Comparison of ENCODE assay signal across 10 cellular contexts in the genomic region with DNA sequence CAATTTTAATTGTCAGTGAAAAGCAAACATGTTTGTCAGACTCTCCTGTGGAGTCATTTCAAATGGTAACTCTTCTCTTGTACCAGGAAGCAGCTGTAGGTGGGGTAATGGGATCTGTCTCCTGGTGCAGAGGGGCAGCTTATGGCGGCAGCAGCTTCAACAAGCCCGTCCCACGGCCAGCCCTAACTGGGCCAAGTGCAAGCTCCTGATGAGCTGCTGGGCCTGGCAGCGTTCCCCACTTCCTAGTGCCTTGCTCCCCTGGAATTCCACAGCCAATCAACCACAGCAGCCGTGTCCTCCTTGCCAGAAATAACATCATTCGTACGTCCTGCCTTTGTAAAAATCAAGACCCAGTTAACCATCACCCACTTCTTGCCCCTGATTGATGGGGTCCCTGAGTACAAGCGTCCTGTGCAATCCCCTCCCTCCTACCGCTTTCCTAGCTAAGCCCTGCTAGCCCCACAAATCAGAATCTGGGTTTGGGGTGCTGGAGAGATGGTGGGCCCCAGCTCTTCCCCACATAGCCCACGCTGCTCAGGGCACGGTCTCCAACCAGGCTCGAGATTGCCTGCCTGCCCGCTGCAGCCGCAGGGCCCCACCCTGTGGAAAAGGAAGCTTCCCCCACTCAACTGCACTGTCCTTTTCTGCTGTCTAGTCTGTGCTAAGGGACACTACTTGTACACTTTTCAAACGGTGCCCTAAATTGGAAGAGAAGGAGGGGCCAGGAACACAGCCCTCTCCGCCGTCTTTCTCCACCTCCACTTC.
DNase-seq lines count a peak whose midpoint lies in the region; TF ChIP-seq lines count a peak whose summit lies in the region.
"Had no signal": no experiment of that assay in that cellular context is flagged by ENCODE, and none has a peak within 500 bp of the region (broad histone marks: within the 10 kb centered on the region; RNA-seq: fewer than 3 reads in every experiment).

No MANE protein-coding gene starts in this region.

- H3K9ac ChIP-seq in neuronal stem cell (ENCODE audit: low read depth, low read length, poor library complexity) (no peak overlapping the region), mesendoderm (ENCODE audit: low read length) (no peak overlapping the region)

- no peak overlapping the region for H3K14ac ChIP-seq in neuronal stem cell (ENCODE audit: low read length)

- H3K4ac ChIP-seq in neuronal stem cell (ENCODE audit: low read length) = no peak overlapping the region
- H3K4ac ChIP-seq in mesendoderm (ENCODE audit: low read depth, low read length) = no peak overlapping the region

- H2AK5ac ChIP-seq in neuronal stem cell (ENCODE audit: low read depth, low read length) (no peak overlapping the region), mesendoderm (ENCODE audit: low read length) (no peak overlapping the region)

- H2BK5ac ChIP-seq in neuronal stem cell (ENCODE audit: low read length) (no peak overlapping the region), mesendoderm (ENCODE audit: low read length) (no peak overlapping the region)

- H3K23ac ChIP-seq in neuronal stem cell (ENCODE audit: low read depth, low read length, poor library complexity) (no peak overlapping the region), mesendoderm (ENCODE audit: low read length) (no peak overlapping the region)

- no peaks in the 10 kb centered on the region for H3K9me3 ChIP-seq in neuronal stem cell (replicated peaks in 1 of 2; ENCODE audit: control insufficient read depth in 2 of 2, insufficient read depth in 1 of 2, low read depth in 1 of 2, low read length in 2 of 2)
- H3K9me3 ChIP-seq in effector memory CD4-positive, alpha-beta T cell (ENCODE audit: control insufficient read depth, low read length) = no peaks in the 10 kb centered on the region

- H3K36me3 ChIP-seq in neuronal stem cell (replicated peaks in 1 of 2; ENCODE audit: control insufficient read depth in 2 of 2, insufficient read depth in 2 of 2, low read length in 2 of 2) = no peaks in the 10 kb centered on the region
- H3K36me3 ChIP-seq in effector memory CD4-positive, alpha-beta T cell (ENCODE audit: control insufficient read depth, insufficient read depth, low read length) = no peaks in the 10 kb centered on the region
- no peaks in the 10 kb centered on the region for H3K36me3 ChIP-seq in mesendoderm (ENCODE audit: control insufficient read depth, insufficient read depth, low read length)

- H2BK12ac ChIP-seq in neuronal stem cell (ENCODE audit: low read length) = no peak overlapping the region

- H3K4me3 ChIP-seq in epithelial cell of proximal tubule (ENCODE audit: low read depth, low read length) (no peak overlapping the region), neuronal stem cell (ENCODE audit: low read length in 2 of 2) (no peak overlapping the region), mesendoderm (ENCODE audit: low read length) (no peak overlapping the region)
- no peak overlapping the region for H3K4me3 ChIP-seq in effector memory CD4-positive, alpha-beta T cell (ENCODE audit: insufficient read depth, low read depth, low read length, poor library complexity, severe bottlenecking)

- H3K56ac ChIP-seq in mesendoderm (ENCODE audit: low read length) = no peak overlapping the region

- H2AFZ ChIP-seq in neuronal stem cell (ENCODE audit: low read length) = peak overlapping the region; percentile 64

- H3K79me2 ChIP-seq in mesendoderm (ENCODE audit: control insufficient read depth, insufficient read depth, low read length) = no peaks in the 10 kb centered on the region

- TF ChIP-seq CTCF in epithelial cell of proximal tubule (conservative IDR thresholded peaks at IDR 0.05; ENCODE audit: low read depth, low read length) = no peak

- no peak overlapping the region for H4K5ac ChIP-seq in mesendoderm (ENCODE audit: low read length)

- H3K79me1 ChIP-seq in neuronal stem cell (ENCODE audit: low read depth, low read length) (no peaks in the 10 kb centered on the region), mesendoderm (ENCODE audit: low read length) (no peaks in the 10 kb centered on the region)

- H3K18ac ChIP-seq in neuronal stem cell (ENCODE audit: low read length) = no peak overlapping the region
- no peak overlapping the region for H3K18ac ChIP-seq in mesendoderm (ENCODE audit: low read length)

- no CpG with 5 or more reads among the region's 17 CpGs for WGBS in neuronal stem cell (ENCODE audit: extremely low coverage in 2 of 2, insufficient read length in 2 of 2, insufficient replicate concordance in 1 of 2), 2 donors
- no CpG with 5 or more reads among the region's 17 CpGs for WGBS in mesendoderm (ENCODE audit: extremely low coverage, insufficient coverage, low lambda C conversion rate)

- H4K8ac ChIP-seq in neuronal stem cell (ENCODE audit: low read depth, low read length) = no peak overlapping the region
- no peak overlapping the region for H4K8ac ChIP-seq in mesendoderm (ENCODE audit: low read depth, low read length)

- H3K27me3 ChIP-seq in neuronal stem cell (ENCODE audit: control insufficient read depth in 3 of 3, insufficient read depth in 3 of 3, low read depth in 1 of 3, low read length in 3 of 3) (peaks cover 0 to 61% (median 6%) of the 10 kb centered on the region in 3 experiments), mesendoderm (ENCODE audit: insufficient read depth, low read length, poor library complexity) (no peaks in the 10 kb centered on the region)
- H3K27me3 ChIP-seq in effector memory CD4-positive, alpha-beta T cell (replicated peaks; ENCODE audit: control insufficient read depth, insufficient read depth, low read length, poor library complexity, severe bottlenecking) = no peaks in the 10 kb centered on the region

- H3K4me2 ChIP-seq in neuronal stem cell (ENCODE audit: insufficient read depth, low read length, poor library complexity, severe bottlenecking) (no peak overlapping the region), mesendoderm (ENCODE audit: low read length) (no peak overlapping the region)

- H3K27ac ChIP-seq in neuronal stem cell (replicated peaks; ENCODE audit: low read length) = no peak overlapping the region
- H3K27ac ChIP-seq in effector memory CD4-positive, alpha-beta T cell (ENCODE audit: insufficient read depth, low read length, poor library complexity, severe bottlenecking) = no peak overlapping the region
- no peak overlapping the region for H3K27ac ChIP-seq in mesendoderm (ENCODE audit: low read depth, low read length)

- no peak overlapping the region for H2BK15ac ChIP-seq in neuronal stem cell (ENCODE audit: low read length)
- no peak overlapping the region for H2BK15ac ChIP-seq in mesendoderm (replicated peaks; ENCODE audit: low read depth)

- H2BK120ac ChIP-seq in neuronal stem cell (ENCODE audit: low read depth, low read length) (no peak overlapping the region), mesendoderm (ENCODE audit: low read depth, low read length) (no peak overlapping the region)

- H4K91ac ChIP-seq in neuronal stem cell (ENCODE audit: low read depth, low read length, poor library complexity) = no peak overlapping the region

- H3K4me1 ChIP-seq in neuronal stem cell (ENCODE audit: control insufficient read depth in 2 of 2, insufficient read depth in 1 of 2, low read depth in 1 of 2, low read length in 2 of 2) (peaks cover 14 to 15% of the 10 kb centered on the region in 2 donors), mesendoderm (ENCODE audit: control insufficient read depth, low read depth, low read length) (no peaks in the 10 kb centered on the region)
- H3K4me1 ChIP-seq in effector memory CD4-positive, alpha-beta T cell (ENCODE audit: control insufficient read depth, insufficient read depth, low read length, poor library complexity, severe bottlenecking) = peaks cover 12% of the 10 kb centered on the region

- DNase-seq in NCI-H2107 treated with DMSO at 0.1 percent for 48 hours (lab: John Stamatoyannopoulos, UW; ENCODE audit: unreplicated experiment) = peak; percentile 19
- DNase-seq in NCI-H2107 (lab: John Stamatoyannopoulos, UW) = no peak
- DNase-seq in NCI-H146 (lab: John Stamatoyannopoulos, UW) = peak; percentile 59
- peak; percentile 18 for DNase-seq in epithelial cell of proximal tubule (ENCODE audit: low read depth)
- DNase-seq in neuronal stem cell (ENCODE audit: low spot score) = no peak
- DNase-seq in DMS114 treated with DMSO at 0.1 percent for 48 hours (lab: John Stamatoyannopoulos, UW; ENCODE audit: unreplicated experiment) = no peak
- no peak for DNase-seq in effector memory CD4-positive, alpha-beta T cell
- no peak for DNase-seq in mesendoderm
- DNase-seq: NCI-H1105 treated with DMSO at 0.1 percent for 48 hours; stimulated activated CD4-positive, alpha-beta T cell treated with anti-CD3 and anti-CD28 coated beads, Interleukin-4, amount 100 ng/mL, for 4 hours had no signal

Comparison
In these comparisons a context has a peak if more than half of its experiments do, and no peak if none do; other contexts are left out.
1. DNase-seq: peak in NCI-H2107 treated with DMSO at 0.1 percent for 48 hours (single experiment), NCI-H146 (single experiment) and epithelial cell of proximal tubule (single experiment); none in NCI-H2107 (single experiment), neuronal stem cell (single experiment), DMS114 treated with DMSO at 0.1 percent for 48 hours (single experiment), effector memory CD4-positive, alpha-beta T cell (0 of 3) and mesendoderm (single experiment).